In genomic region chr2:238239872-238240760, GRCh38 we compare ENCODE assay signal across 1 cellular context.
A peak's percentile ranks its signal among the peaks of the same experiment; 100 is the strongest.
TF ChIP-seq lines count a peak whose summit lies in the region.

Gene HES6, minus strand, starts transcription at chr2:238240038. Its CDS starts 133 bp downstream, at chr2:238239905.

TF ChIP-seq in K562, 482 proteins besides CTCF, POLR2A, EP300 and RAD21 (continued from another document and continues in another):
- no peak for TF ChIP-seq CREB3 (tag; conservative IDR thresholded peaks at IDR 0.05; ENCODE audit: low read depth)
- TF ChIP-seq ZNF253 (CRISPR knock-in tag; conservative IDR thresholded peaks at IDR 0.05): no peak
- TF ChIP-seq, protein P1, sequence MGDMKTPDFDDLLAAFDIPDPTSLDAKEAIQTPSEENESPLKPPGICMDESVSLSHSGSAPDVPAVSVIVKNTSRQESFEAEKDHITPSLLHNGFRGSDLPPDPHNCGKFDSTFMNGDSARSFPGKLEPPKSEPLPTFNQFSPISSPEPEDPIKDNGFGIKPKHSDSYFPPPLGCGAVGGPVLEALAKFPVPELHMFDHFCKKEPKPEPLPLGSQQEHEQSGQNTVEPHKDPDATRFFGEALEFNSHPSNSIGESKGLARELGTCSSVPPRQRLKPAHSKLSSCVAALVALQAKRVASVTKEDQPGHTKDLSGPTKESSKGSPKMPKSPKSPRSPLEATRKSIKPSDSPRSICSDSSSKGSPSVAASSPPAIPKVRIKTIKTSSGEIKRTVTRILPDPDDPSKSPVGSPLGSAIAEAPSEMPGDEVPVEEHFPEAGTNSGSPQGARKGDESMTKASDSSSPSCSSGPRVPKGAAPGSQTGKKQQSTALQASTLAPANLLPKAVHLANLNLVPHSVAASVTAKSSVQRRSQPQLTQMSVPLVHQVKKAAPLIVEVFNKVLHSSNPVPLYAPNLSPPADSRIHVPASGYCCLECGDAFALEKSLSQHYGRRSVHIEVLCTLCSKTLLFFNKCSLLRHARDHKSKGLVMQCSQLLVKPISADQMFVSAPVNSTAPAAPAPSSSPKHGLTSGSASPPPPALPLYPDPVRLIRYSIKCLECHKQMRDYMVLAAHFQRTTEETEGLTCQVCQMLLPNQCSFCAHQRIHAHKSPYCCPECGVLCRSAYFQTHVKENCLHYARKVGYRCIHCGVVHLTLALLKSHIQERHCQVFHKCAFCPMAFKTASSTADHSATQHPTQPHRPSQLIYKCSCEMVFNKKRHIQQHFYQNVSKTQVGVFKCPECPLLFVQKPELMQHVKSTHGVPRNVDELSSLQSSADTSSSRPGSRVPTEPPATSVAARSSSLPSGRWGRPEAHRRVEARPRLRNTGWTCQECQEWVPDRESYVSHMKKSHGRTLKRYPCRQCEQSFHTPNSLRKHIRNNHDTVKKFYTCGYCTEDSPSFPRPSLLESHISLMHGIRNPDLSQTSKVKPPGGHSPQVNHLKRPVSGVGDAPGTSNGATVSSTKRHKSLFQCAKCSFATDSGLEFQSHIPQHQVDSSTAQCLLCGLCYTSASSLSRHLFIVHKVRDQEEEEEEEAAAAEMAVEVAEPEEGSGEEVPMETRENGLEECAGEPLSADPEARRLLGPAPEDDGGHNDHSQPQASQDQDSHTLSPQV (IDR thresholded peaks at IDR 0.05): no peak
- no peak for TF ChIP-seq RBM22 (IDR thresholded peaks at IDR 0.05; ENCODE audit: low read depth, low read length, poor library complexity, severe bottlenecking)
- TF ChIP-seq ZBED1 (IDR thresholded peaks at IDR 0.05): no peak
- TF ChIP-seq ZNF518B (CRISPR knock-in tag; IDR thresholded peaks at IDR 0.05): no peak
- TF ChIP-seq EHMT2 (IDR thresholded peaks at IDR 0.05): no peak
- no peak for TF ChIP-seq ZFP1 (CRISPR knock-in tag; IDR thresholded peaks at IDR 0.05)
- TF ChIP-seq SMAD3 (CRISPR knock-in tag; conservative IDR thresholded peaks at IDR 0.05): no peak
- no peak for TF ChIP-seq BMI1 (IDR thresholded peaks at IDR 0.05; ENCODE audit: low read length)
- TF ChIP-seq, protein P2, sequence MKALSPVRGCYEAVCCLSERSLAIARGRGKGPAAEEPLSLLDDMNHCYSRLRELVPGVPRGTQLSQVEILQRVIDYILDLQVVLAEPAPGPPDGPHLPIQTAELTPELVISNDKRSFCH (CRISPR knock-in tag; IDR thresholded peaks at IDR 0.05): no peak
- TF ChIP-seq, protein P2 (tag; IDR thresholded peaks at IDR 0.05): 0 out of 2 replicates have a peak, but pooled peaks have one; percentile 26
- no peak for TF ChIP-seq ZNF12 (CRISPR knock-in tag; IDR thresholded peaks at IDR 0.05)
- TF ChIP-seq JUND (IDR thresholded peaks at IDR 0.05; ENCODE audit: borderline replicate concordance, low read depth, low read length): no peak
- TF ChIP-seq JUND (tag; IDR thresholded peaks at IDR 0.05; ENCODE audit: borderline replicate concordance, low read depth, low read length): no peak
- no peak for TF ChIP-seq MECOM (CRISPR knock-in tag; IDR thresholded peaks at IDR 0.05)
- no peak for TF ChIP-seq ZNF212 (CRISPR knock-in tag; IDR thresholded peaks at IDR 0.05)
- no peak for TF ChIP-seq ZNF431 (CRISPR knock-in tag; IDR thresholded peaks at IDR 0.05)
- TF ChIP-seq IRF2 (CRISPR knock-in tag; IDR thresholded peaks at IDR 0.05): no peak
- no peak for TF ChIP-seq TCF3 (CRISPR knock-in tag; IDR thresholded peaks at IDR 0.05)
- TF ChIP-seq ARID1B (IDR thresholded peaks at IDR 0.05): no peak
- TF ChIP-seq POLR3A (IDR thresholded peaks at IDR 0.05; ENCODE audit: borderline replicate concordance, extremely low read depth, insufficient read depth, insufficient read length): no peak
- TF ChIP-seq ZNF57 (CRISPR knock-in tag; IDR thresholded peaks at IDR 0.05): no peak
- no peak for TF ChIP-seq CAMTA2 (CRISPR knock-in tag; conservative IDR thresholded peaks at IDR 0.05)
- TF ChIP-seq CLOCK (CRISPR knock-in tag; IDR thresholded peaks at IDR 0.05; ENCODE audit: borderline replicate concordance): no peak
- no peak for TF ChIP-seq ZBTB1 (CRISPR knock-in tag; IDR thresholded peaks at IDR 0.05; ENCODE audit: borderline replicate concordance, low read depth)
- TF ChIP-seq ZZZ3 (IDR thresholded peaks at IDR 0.05): no peak
- TF ChIP-seq TCF7L2 (IDR thresholded peaks at IDR 0.05; ENCODE audit: low read depth, low read length): no peak
- no peak for TF ChIP-seq CEBPG (CRISPR knock-in tag; IDR thresholded peaks at IDR 0.05)
- TF ChIP-seq CEBPG (tag; conservative IDR thresholded peaks at IDR 0.05 in 1 of 2, IDR thresholded peaks at IDR 0.05 in 1 of 2): no peak
- 0 out of 2 replicates have a peak, but pooled peaks have one; percentile 32 for TF ChIP-seq RB1 (IDR thresholded peaks at IDR 0.05; ENCODE audit: low read depth)
- TF ChIP-seq FOXA3 (CRISPR knock-in tag; conservative IDR thresholded peaks at IDR 0.05 in 1 of 2, IDR thresholded peaks at IDR 0.05 in 1 of 2): no peak
- TF ChIP-seq ZNF311 (CRISPR knock-in tag; IDR thresholded peaks at IDR 0.05): no peak
- no peak for TF ChIP-seq HDAC2 (IDR thresholded peaks at IDR 0.05)
- no peak for TF ChIP-seq SMARCA5 (IDR thresholded peaks at IDR 0.05)
- TF ChIP-seq MYBL2 (IDR thresholded peaks at IDR 0.05; ENCODE audit: low read depth): no peak
- TF ChIP-seq MYBL2 (CRISPR knock-in tag; IDR thresholded peaks at IDR 0.05; ENCODE audit: borderline replicate concordance): no peak
- no peak for TF ChIP-seq KHSRP (IDR thresholded peaks at IDR 0.05)
- TF ChIP-seq U2AF2 (optimal IDR thresholded peaks at IDR 0.05; ENCODE audit: low read depth, low read length): no peak
- TF ChIP-seq, protein P3, sequence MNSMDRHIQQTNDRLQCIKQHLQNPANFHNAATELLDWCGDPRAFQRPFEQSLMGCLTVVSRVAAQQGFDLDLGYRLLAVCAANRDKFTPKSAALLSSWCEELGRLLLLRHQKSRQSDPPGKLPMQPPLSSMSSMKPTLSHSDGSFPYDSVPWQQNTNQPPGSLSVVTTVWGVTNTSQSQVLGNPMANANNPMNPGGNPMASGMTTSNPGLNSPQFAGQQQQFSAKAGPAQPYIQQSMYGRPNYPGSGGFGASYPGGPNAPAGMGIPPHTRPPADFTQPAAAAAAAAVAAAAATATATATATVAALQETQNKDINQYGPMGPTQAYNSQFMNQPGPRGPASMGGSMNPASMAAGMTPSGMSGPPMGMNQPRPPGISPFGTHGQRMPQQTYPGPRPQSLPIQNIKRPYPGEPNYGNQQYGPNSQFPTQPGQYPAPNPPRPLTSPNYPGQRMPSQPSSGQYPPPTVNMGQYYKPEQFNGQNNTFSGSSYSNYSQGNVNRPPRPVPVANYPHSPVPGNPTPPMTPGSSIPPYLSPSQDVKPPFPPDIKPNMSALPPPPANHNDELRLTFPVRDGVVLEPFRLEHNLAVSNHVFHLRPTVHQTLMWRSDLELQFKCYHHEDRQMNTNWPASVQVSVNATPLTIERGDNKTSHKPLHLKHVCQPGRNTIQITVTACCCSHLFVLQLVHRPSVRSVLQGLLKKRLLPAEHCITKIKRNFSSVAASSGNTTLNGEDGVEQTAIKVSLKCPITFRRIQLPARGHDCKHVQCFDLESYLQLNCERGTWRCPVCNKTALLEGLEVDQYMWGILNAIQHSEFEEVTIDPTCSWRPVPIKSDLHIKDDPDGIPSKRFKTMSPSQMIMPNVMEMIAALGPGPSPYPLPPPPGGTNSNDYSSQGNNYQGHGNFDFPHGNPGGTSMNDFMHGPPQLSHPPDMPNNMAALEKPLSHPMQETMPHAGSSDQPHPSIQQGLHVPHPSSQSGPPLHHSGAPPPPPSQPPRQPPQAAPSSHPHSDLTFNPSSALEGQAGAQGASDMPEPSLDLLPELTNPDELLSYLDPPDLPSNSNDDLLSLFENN (IDR thresholded peaks at IDR 0.05; ENCODE audit: low read depth in 2 of 2, low read length in 2 of 2): no peak
- TF ChIP-seq, protein P4, sequence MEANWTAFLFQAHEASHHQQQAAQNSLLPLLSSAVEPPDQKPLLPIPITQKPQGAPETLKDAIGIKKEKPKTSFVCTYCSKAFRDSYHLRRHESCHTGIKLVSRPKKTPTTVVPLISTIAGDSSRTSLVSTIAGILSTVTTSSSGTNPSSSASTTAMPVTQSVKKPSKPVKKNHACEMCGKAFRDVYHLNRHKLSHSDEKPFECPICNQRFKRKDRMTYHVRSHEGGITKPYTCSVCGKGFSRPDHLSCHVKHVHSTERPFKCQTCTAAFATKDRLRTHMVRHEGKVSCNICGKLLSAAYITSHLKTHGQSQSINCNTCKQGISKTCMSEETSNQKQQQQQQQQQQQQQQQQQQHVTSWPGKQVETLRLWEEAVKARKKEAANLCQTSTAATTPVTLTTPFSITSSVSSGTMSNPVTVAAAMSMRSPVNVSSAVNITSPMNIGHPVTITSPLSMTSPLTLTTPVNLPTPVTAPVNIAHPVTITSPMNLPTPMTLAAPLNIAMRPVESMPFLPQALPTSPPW (CRISPR knock-in tag; IDR thresholded peaks at IDR 0.05): peak; percentile 48
- TF ChIP-seq BCOR (IDR thresholded peaks at IDR 0.05): no peak
- no peak for TF ChIP-seq RUNX1 (IDR thresholded peaks at IDR 0.05; ENCODE audit: low read depth)
- TF ChIP-seq, protein P5, sequence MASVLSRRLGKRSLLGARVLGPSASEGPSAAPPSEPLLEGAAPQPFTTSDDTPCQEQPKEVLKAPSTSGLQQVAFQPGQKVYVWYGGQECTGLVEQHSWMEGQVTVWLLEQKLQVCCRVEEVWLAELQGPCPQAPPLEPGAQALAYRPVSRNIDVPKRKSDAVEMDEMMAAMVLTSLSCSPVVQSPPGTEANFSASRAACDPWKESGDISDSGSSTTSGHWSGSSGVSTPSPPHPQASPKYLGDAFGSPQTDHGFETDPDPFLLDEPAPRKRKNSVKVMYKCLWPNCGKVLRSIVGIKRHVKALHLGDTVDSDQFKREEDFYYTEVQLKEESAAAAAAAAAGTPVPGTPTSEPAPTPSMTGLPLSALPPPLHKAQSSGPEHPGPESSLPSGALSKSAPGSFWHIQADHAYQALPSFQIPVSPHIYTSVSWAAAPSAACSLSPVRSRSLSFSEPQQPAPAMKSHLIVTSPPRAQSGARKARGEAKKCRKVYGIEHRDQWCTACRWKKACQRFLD (CRISPR knock-in tag; IDR thresholded peaks at IDR 0.05): no peak
- TF ChIP-seq NFIC (IDR thresholded peaks at IDR 0.05): peak; percentile 70
- TF ChIP-seq JUN (IDR thresholded peaks at IDR 0.05; ENCODE audit: borderline replicate concordance, low read depth, low read length): no peak
- TF ChIP-seq JUN (CRISPR knock-in tag; IDR thresholded peaks at IDR 0.05; ENCODE audit: borderline replicate concordance): no peak
- TF ChIP-seq THRAP3 (IDR thresholded peaks at IDR 0.05; ENCODE audit: borderline replicate concordance): no peak
- no peak for TF ChIP-seq CREB1 (IDR thresholded peaks at IDR 0.05)
- no peak for TF ChIP-seq CREB1 (CRISPR knock-in tag; IDR thresholded peaks at IDR 0.05)
- TF ChIP-seq, protein P6, sequence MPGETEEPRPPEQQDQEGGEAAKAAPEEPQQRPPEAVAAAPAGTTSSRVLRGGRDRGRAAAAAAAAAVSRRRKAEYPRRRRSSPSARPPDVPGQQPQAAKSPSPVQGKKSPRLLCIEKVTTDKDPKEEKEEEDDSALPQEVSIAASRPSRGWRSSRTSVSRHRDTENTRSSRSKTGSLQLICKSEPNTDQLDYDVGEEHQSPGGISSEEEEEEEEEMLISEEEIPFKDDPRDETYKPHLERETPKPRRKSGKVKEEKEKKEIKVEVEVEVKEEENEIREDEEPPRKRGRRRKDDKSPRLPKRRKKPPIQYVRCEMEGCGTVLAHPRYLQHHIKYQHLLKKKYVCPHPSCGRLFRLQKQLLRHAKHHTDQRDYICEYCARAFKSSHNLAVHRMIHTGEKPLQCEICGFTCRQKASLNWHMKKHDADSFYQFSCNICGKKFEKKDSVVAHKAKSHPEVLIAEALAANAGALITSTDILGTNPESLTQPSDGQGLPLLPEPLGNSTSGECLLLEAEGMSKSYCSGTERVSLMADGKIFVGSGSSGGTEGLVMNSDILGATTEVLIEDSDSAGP (CRISPR knock-in tag; IDR thresholded peaks at IDR 0.05): no peak
